17 cellular contexts compared by ENCODE assay signal in genomic region chr17:55395803-55396505, GRCh38. TPM values are rescaled to one million over a fixed set of nuclear protein-coding genes. Genes with fewer than 3 reads are reported as not detected.
DNase-seq lines count a peak whose midpoint lies in the region; ATAC-seq and TF ChIP-seq lines count a peak whose summit lies in the region.
"Had no signal": no experiment of that assay in that cellular context is flagged by ENCODE, and none has a peak within 500 bp of the region (broad histone marks: within the 10 kb centered on the region; RNA-seq: fewer than 3 reads in every experiment).

No MANE protein-coding gene starts in this region.

- no peaks in the 10 kb centered on the region for H3K27me3 ChIP-seq in CD4-positive, CD25-positive, alpha-beta regulatory T cell (ENCODE audit: control insufficient read depth, insufficient read depth, low read length)
- H3K27me3 ChIP-seq in hepatocyte: no peaks in the 10 kb centered on the region
- H3K27me3 ChIP-seq in right lobe of liver: no peaks in the 10 kb centered on the region
- H3K27me3 ChIP-seq: BE2C had no signal

- H3K4me1 ChIP-seq in CD4-positive, CD25-positive, alpha-beta regulatory T cell (ENCODE audit: control insufficient read depth, insufficient read depth, low read length, poor library complexity, severe bottlenecking): no peaks in the 10 kb centered on the region
- H3K4me1 ChIP-seq in hepatocyte (ENCODE audit: insufficient read depth) (peaks cover 17% of the 10 kb centered on the region), right lobe of liver (peaks cover 0 to 27% (median 11%) of the 10 kb centered on the region in 4 donors)
- H3K4me1 ChIP-seq: BE2C had no signal

- TF ChIP-seq CTCF in hepatocyte (IDR thresholded peaks at IDR 0.05; ENCODE audit: poor library complexity) (no peak), right lobe of liver (IDR thresholded peaks at IDR 0.05) (no peak), GM10248 (IDR thresholded peaks at IDR 0.05; ENCODE audit: control extremely low read depth, extremely low read depth, low read depth, missing control alignments) (no peak)

- peaks cover 3 to 10% (median 5%) of the 10 kb centered on the region in 4 donors for H3K4me1 Mint-ChIP-seq in CD4-positive, CD25-positive, alpha-beta regulatory T cell
- H3K4me1 Mint-ChIP-seq in activated T-helper 17 cell treated with anti-CD3 and anti-CD28 coated beads, Interleukin-2, amount 50 U/mL, for 72 hours: no peaks in the 10 kb centered on the region
- H3K4me1 Mint-ChIP-seq: H9 had no signal

- H3K36me3 ChIP-seq in CD4-positive, CD25-positive, alpha-beta regulatory T cell (ENCODE audit: control insufficient read depth, insufficient read depth, low read length): peaks cover 31% of the 10 kb centered on the region
- H3K36me3 ChIP-seq in hepatocyte (replicated peaks; ENCODE audit: insufficient read depth, low read depth) (no peaks in the 10 kb centered on the region), right lobe of liver (no peaks in the 10 kb centered on the region)

- no peaks in the 10 kb centered on the region for H3K27me3 Mint-ChIP-seq in CD4-positive, CD25-positive, alpha-beta regulatory T cell
- H3K27me3 Mint-ChIP-seq in activated T-helper 17 cell treated with anti-CD3 and anti-CD28 coated beads, Interleukin-2, amount 50 U/mL, for 72 hours: no peaks in the 10 kb centered on the region
- H3K27me3 Mint-ChIP-seq: CD4-positive, alpha-beta memory T cell; IgD-negative memory B cell had no signal

- peaks cover 51% of the 10 kb centered on the region for H3K36me3 Mint-ChIP-seq in CD4-positive, CD25-positive, alpha-beta regulatory T cell
- H3K36me3 Mint-ChIP-seq in activated T-helper 17 cell treated with anti-CD3 and anti-CD28 coated beads, Interleukin-2, amount 50 U/mL, for 72 hours (ENCODE audit: low read depth): peaks cover 73% of the 10 kb centered on the region

- H3K79me2 ChIP-seq in hepatocyte: no peaks in the 10 kb centered on the region

- H3K27ac ChIP-seq in CD4-positive, CD25-positive, alpha-beta regulatory T cell (ENCODE audit: insufficient read depth, low read length, poor library complexity, severe bottlenecking): peak overlapping the region; percentile 1
- H3K27ac ChIP-seq in hepatocyte: peak overlapping the region; percentile 74
- peak overlapping the region in 2 of 3 donors; percentile 54 to 72 for H3K27ac ChIP-seq in right lobe of liver

- no peaks in the 10 kb centered on the region for H4K20me1 ChIP-seq in hepatocyte (ENCODE audit: insufficient read depth, poor library complexity, severe bottlenecking)

- H2AFZ ChIP-seq in hepatocyte: no peak overlapping the region

- no peak for ATAC-seq in CD4-positive, CD25-positive, alpha-beta regulatory T cell (ENCODE audit: low read depth in 2 of 2)
- no peak for ATAC-seq in activated T-helper 17 cell treated with anti-CD3 and anti-CD28 coated beads, Interleukin-2, amount 50 U/mL, for 72 hours (replicated peaks)
- ATAC-seq in right lobe of liver: peak; percentile 45 to 63 (median 56)
- no peak for ATAC-seq in HG03378 (IDR thresholded peaks at IDR 0.05; ENCODE audit: unreplicated experiment)
- no peak for ATAC-seq in HG03354 (IDR thresholded peaks at IDR 0.05; ENCODE audit: poor library complexity, severe bottlenecking, unreplicated experiment)
- ATAC-seq in GM19023 (IDR thresholded peaks at IDR 0.05; ENCODE audit: unreplicated experiment): no peak

- DNase-seq in CD4-positive, CD25-positive, alpha-beta regulatory T cell: no peak
- DNase-seq in hepatocyte (ENCODE audit: low spot score): no peak
- DNase-seq in right lobe of liver: no peak
- no peak for DNase-seq in GM10248 (ENCODE audit: extremely low spot score)
- DNase-seq: ACHN; BE2C; CD4-positive, alpha-beta memory T cell; DMS153; DMS79; GDM1; H9; KBM-7 had no signal

- H3K4me3 Mint-ChIP-seq in CD4-positive, CD25-positive, alpha-beta regulatory T cell: no peak overlapping the region
- H3K4me3 Mint-ChIP-seq in activated T-helper 17 cell treated with anti-CD3 and anti-CD28 coated beads, Interleukin-2, amount 50 U/mL, for 72 hours: no peak overlapping the region
- H3K4me3 Mint-ChIP-seq: CD4-positive, alpha-beta memory T cell; H9; IgD-negative memory B cell had no signal

- no peaks in the 10 kb centered on the region for H3K9me3 Mint-ChIP-seq in CD4-positive, CD25-positive, alpha-beta regulatory T cell
- H3K9me3 Mint-ChIP-seq in activated T-helper 17 cell treated with anti-CD3 and anti-CD28 coated beads, Interleukin-2, amount 50 U/mL, for 72 hours: no peaks in the 10 kb centered on the region
- H3K9me3 Mint-ChIP-seq: CD4-positive, alpha-beta memory T cell; H9 had no signal

- WGBS in hepatocyte (ENCODE audit: low lambda C conversion rate, missing lambda C conversion rate): 94% methylated on average over 5 of the region's 5 CpGs
- 73% methylated on average over 5 of the region's 5 CpGs for WGBS in right lobe of liver (ENCODE audit: insufficient coverage, low coverage, low lambda C conversion rate, missing lambda C conversion rate)

- CTCF ChIA-PET in GM10248 (lab: Yijun Ruan, JAX): interaction anchor here (1.2 to 1.3 kb wide), 2 partner anchors 10 to 118 kb away, joined by 4 to 5 read pairs; no protein-coding TSS in a partner anchor

- no peak for TF ChIP-seq POLR2A in right lobe of liver (IDR thresholded peaks at IDR 0.05)

- POLR2A ChIA-PET in GM10248 (lab: Yijun Ruan, JAX): no interaction called here

- H3K9me2 ChIP-seq in hepatocyte (replicated peaks; ENCODE audit: insufficient read depth): no peaks in the 10 kb centered on the region

- peak overlapping the region in 1 of 3 donors; percentile 1 for H3K27ac Mint-ChIP-seq in CD4-positive, CD25-positive, alpha-beta regulatory T cell
- H3K27ac Mint-ChIP-seq in activated T-helper 17 cell treated with anti-CD3 and anti-CD28 coated beads, Interleukin-2, amount 50 U/mL, for 72 hours: peak overlapping the region; percentile 61

- H3K4me3 ChIP-seq in CD4-positive, CD25-positive, alpha-beta regulatory T cell (ENCODE audit: low read depth, low read length): no peak overlapping the region
- H3K4me3 ChIP-seq in hepatocyte (no peak overlapping the region), right lobe of liver (no peak overlapping the region)

- no peaks in the 10 kb centered on the region for H3K9me3 ChIP-seq in CD4-positive, CD25-positive, alpha-beta regulatory T cell (ENCODE audit: control insufficient read depth in 2 of 2, low read length in 2 of 2)
- H3K9me3 ChIP-seq in hepatocyte (ENCODE audit: low read depth): no peaks in the 10 kb centered on the region
- H3K9me3 ChIP-seq in right lobe of liver: no peaks in the 10 kb centered on the region
- H3K9me3 ChIP-seq: BE2C had no signal

- H3K4me2 ChIP-seq in hepatocyte: no peak overlapping the region

- intact Hi-C loops in right lobe of liver (cut with DNase I): no loop called here

RNA-seq across cellular contexts. Expression of gene MMD, which starts 25.7 kb away (rescaled TPM):
- 17.8 TPM for total RNA-seq in CD4-positive, CD25-positive, alpha-beta regulatory T cell
- polyA plus RNA-seq in CD4-positive, CD25-positive, alpha-beta regulatory T cell: 10 to 100 TPM; 10.1 to 12.3 (median 11.8) TPM
- total RNA-seq in activated T-helper 17 cell treated with anti-CD3 and anti-CD28 coated beads, Interleukin-2, amount 50 U/mL, for 72 hours: 10 to 100 TPM; 21.7 to 28.6 TPM
- total RNA-seq in hepatocyte (29.5 and 34.7 TPM in 2 replicates), right lobe of liver (10 to 100 TPM in 4 of 6 experiments, 1 to 10 TPM in 2; 2.8 to 17.2 (median 12.4) TPM)
- polyA plus RNA-seq in hepatocyte: 19.4 and 26.9 TPM in 2 replicates

Comparison
In these comparisons a context has a peak if more than half of its experiments do, and no peak if none do; other contexts are left out.
1. ATAC-seq: peak in right lobe of liver (4 of 4); none in CD4-positive, CD25-positive, alpha-beta regulatory T cell (0 of 2), activated T-helper 17 cell treated with anti-CD3 and anti-CD28 coated beads, Interleukin-2, amount 50 U/mL, for 72 hours (single experiment), HG03378 (single experiment), HG03354 (single experiment) and GM19023 (single experiment).
2. H3K27ac ChIP-seq: peak in every context shown above with its lines; median percentile 74 in hepatocyte; 63 in right lobe of liver; 1 in CD4-positive, CD25-positive, alpha-beta regulatory T cell.